2 cellular contexts compared by ENCODE assay signal in the genomic region with DNA sequence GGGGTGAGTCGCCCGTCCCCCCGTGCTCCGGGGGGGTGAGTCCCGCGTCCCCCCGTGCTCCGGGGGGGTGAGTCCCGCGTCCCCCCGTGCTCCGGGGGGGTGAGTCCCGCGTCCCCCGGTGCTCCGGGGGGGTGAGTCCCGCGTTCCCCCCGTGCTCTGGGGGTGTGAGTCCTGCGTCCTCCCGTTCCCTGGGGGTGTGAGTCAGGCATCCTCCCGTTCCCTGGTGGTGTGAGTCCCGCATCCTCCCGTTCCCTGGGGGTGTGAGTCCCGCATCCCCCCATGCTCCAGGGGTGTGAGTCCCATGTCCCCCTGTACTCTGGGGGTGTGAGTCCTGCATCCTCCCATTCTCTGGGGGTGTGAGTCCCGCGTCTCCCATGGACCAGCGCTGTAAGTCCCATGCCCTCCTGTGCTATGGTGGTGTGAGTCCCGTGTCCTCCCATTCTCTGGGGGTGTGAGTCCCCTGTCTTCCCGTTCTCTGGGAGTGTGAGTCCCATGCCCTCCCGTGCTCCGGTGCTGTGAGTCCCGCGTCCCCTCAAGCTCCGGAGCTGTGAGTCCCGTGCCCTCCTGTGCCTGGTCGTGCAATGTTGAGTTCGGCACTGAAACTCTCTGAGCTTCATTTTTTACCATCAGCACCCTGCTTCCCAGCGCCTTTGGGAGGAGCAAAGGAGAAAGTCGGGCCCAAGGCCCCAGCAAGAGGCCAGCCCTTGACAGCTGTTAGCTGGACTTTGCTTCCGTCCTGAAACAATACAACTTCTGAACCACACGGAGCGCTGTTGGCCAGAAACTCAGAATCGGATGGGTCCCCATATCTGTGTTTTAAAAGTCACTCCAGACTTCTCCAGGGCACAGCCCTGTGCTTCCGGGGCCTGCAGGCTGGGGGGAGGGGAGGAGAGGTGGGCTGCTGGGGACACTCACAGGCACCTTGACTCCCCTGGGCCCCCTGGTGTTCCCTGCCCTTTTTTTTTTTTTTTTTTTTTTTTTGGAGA.
TF ChIP-seq lines count a peak whose summit lies in the region.

No MANE protein-coding gene starts in this region.

TF ChIP-seq in HEK293T, 16 proteins besides CTCF, POLR2A, EP300 and RAD21:
- TF ChIP-seq NFRKB (IDR thresholded peaks at IDR 0.05) (no peak), ZNF384 (IDR thresholded peaks at IDR 0.05) (peak; percentile 65; the same call in 1 of the 2 replicates)

TF ChIP-seq in H1, 55 proteins besides CTCF, POLR2A, EP300 and RAD21:
- TF ChIP-seq JUN (IDR thresholded peaks at IDR 0.05; ENCODE audit: low read depth, low read length) (no peak), ZNF274 (IDR thresholded peaks at IDR 0.05; ENCODE audit: borderline replicate concordance, extremely low read depth, low read length) (no peak), CBX5 (IDR thresholded peaks at IDR 0.05; ENCODE audit: low read depth, low read length) (no peak), SP1 (IDR thresholded peaks at IDR 0.05; ENCODE audit: low read depth, low read length) (no peak), NRF1 (IDR thresholded peaks at IDR 0.05; ENCODE audit: low read depth, low read length) (no peak), POU5F1 (IDR thresholded peaks at IDR 0.05; ENCODE audit: low read depth, low read length) (no peak), SIN3A (conservative IDR thresholded peaks at IDR 0.05 in 1 of 2, IDR thresholded peaks at IDR 0.05 in 1 of 2; ENCODE audit: low read depth in 1 of 2, low read length in 2 of 2) (0 out of 4 replicates have a peak, but pooled peaks of 1 of the 2 experiments have one; percentile 54), EGR1 (IDR thresholded peaks at IDR 0.05; ENCODE audit: borderline replicate concordance, low read depth, low read length) (no peak), TBP (IDR thresholded peaks at IDR 0.05; ENCODE audit: low read depth, low read length) (no peak), GABPA (IDR thresholded peaks at IDR 0.05; ENCODE audit: borderline replicate concordance, insufficient read depth, low read length) (0 out of 2 replicates have a peak, but pooled peaks have one; percentile 36)
- TF ChIP-seq, protein P1, sequence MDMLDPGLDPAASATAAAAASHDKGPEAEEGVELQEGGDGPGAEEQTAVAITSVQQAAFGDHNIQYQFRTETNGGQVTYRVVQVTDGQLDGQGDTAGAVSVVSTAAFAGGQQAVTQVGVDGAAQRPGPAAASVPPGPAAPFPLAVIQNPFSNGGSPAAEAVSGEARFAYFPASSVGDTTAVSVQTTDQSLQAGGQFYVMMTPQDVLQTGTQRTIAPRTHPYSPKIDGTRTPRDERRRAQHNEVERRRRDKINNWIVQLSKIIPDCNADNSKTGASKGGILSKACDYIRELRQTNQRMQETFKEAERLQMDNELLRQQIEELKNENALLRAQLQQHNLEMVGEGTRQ (IDR thresholded peaks at IDR 0.05; ENCODE audit: low read length): no peak
- TF ChIP-seq, protein P2, sequence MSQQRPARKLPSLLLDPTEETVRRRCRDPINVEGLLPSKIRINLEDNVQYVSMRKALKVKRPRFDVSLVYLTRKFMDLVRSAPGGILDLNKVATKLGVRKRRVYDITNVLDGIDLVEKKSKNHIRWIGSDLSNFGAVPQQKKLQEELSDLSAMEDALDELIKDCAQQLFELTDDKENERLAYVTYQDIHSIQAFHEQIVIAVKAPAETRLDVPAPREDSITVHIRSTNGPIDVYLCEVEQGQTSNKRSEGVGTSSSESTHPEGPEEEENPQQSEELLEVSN (IDR thresholded peaks at IDR 0.05): no peak
- TF ChIP-seq, protein P3, sequence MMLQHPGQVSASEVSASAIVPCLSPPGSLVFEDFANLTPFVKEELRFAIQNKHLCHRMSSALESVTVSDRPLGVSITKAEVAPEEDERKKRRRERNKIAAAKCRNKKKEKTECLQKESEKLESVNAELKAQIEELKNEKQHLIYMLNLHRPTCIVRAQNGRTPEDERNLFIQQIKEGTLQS (IDR thresholded peaks at IDR 0.05; ENCODE audit: insufficient read depth, low read depth, low read length): no peak
